Comparison of ENCODE assay signal across 9 cellular contexts in the genomic region with DNA sequence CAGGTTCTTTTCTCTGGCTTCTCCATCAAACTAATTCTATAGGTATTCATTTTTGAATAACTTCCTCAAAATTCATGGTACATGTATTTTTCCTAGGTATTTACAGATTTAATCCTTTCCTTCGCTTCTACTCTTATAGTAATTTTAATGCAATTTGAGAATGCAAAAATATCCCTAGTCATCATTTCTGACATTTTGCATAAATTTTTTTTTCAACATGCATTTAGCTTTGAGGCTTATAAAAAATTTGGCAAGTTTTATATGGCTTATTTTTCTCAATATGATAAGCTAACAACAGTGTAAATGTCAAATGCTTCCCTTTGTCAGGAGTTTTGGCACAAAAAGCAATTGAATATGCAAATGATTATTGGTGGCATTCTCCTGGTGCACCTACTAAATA.
"Had no signal": no experiment of that assay in that cellular context is flagged by ENCODE, and none has a peak within 500 bp of the region (broad histone marks: within the 10 kb centered on the region; RNA-seq: fewer than 3 reads in every experiment).

No MANE protein-coding gene starts in this region.

- H3K9ac ChIP-seq: GM23248, KMS-11 had no signal

- H2AFZ ChIP-seq: GM23248 had no signal

- H3K4me2 ChIP-seq: KMS-11 had no signal

- H3K27ac ChIP-seq: GM23248, HL-60, KMS-11 had no signal

- H3K4me3 ChIP-seq: GM23248 had no signal

- DNase-seq: GM23248, GOT3, H9, HCEC 1CT, Karpas-422, KBM-7 had no signal

- FAIRE-seq: H54 had no signal
